Comparison of ENCODE assay signal across 8 cellular contexts in the genomic region with DNA sequence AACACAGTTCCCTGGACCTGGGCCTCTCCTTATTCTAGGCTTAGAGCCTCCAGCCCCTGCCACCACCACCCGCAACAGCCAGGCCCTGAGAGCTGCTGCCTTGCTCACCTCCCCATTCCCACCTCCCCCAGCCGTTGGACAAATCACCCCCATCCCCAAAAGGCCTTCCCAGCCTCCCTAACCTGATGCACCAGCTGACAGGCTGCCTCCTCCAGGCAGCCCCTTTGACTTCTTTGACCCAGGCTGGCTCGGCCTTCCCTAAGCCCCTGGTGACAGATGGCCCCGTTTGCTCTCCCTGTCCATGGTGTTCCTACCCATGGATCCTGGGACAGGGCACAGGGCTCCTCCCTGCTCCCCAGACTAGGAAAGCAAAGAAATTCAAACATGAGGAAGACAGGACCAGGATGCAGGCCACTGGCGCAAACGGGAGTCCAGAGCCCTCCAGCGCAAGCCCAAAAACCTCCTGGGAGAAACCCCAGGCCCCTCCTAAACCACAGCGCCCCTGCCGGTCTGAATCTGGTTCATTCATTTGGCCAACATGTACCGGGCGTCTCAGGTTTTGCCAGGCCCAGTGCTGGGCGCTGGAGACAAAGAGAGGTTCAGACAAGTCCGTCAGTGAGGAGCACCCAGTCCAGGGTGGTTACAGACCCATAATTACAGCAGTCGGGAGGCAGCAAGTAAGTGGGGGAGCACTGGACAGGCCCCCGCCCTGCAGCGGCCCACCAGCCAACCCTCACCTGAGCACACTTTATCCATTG. TPM values are rescaled to one million over a fixed set of nuclear protein-coding genes. Genes with fewer than 3 reads are reported as not detected.
DNase-seq lines count a peak whose midpoint lies in the region; ATAC-seq and TF ChIP-seq lines count a peak whose summit lies in the region.

No MANE protein-coding gene starts in this region.

- peak overlapping the region in 7 of 8 donors; percentile 17 to 93 (median 75) for H3K27ac Mint-ChIP-seq in CD8-positive, alpha-beta memory T cell
- H3K27ac Mint-ChIP-seq in effector memory CD8-positive, alpha-beta T cell: peak overlapping the region; percentile 88

- peak overlapping the region; percentile 9 for H3K4ac ChIP-seq in trophoblast cell (ENCODE audit: low read depth, low read length)

- no peak overlapping the region for H3K23ac ChIP-seq in trophoblast cell (ENCODE audit: low read length)

- H2BK120ac ChIP-seq in trophoblast cell (ENCODE audit: insufficient read depth, low read length, poor library complexity): no peak overlapping the region

- no peak for TF ChIP-seq CTCF in OCI-LY3 (IDR thresholded peaks at IDR 0.05; ENCODE audit: low read depth, low read length)

- H2AFZ ChIP-seq in OCI-LY3 (ENCODE audit: low read depth, low read length) (no peak overlapping the region), trophoblast cell (ENCODE audit: insufficient read depth, low read length, poor library complexity) (no peak overlapping the region)

- no peaks in the 10 kb centered on the region for H3K27me3 ChIP-seq in CD8-positive, alpha-beta memory T cell (ENCODE audit: insufficient read depth, low read length, poor library complexity, severe bottlenecking)
- H3K27me3 ChIP-seq in OCI-LY3 (ENCODE audit: low read depth, low read length) (peaks cover 11% of the 10 kb centered on the region), trophoblast cell (ENCODE audit: insufficient read depth, low read length) (peaks cover under 1% of the 10 kb centered on the region)

- no peaks in the 10 kb centered on the region for H3K27me3 Mint-ChIP-seq in CD8-positive, alpha-beta memory T cell
- H3K27me3 Mint-ChIP-seq in effector memory CD8-positive, alpha-beta T cell: no peaks in the 10 kb centered on the region

- no peak overlapping the region for H4K8ac ChIP-seq in trophoblast cell (ENCODE audit: low read depth, low read length)

- H3K9me3 Mint-ChIP-seq in CD8-positive, alpha-beta memory T cell: no peaks in the 10 kb centered on the region
- no peaks in the 10 kb centered on the region for H3K9me3 Mint-ChIP-seq in effector memory CD8-positive, alpha-beta T cell

- no peak overlapping the region for H3K27ac ChIP-seq in CD8-positive, alpha-beta memory T cell (ENCODE audit: low read depth, low read length)
- no peak overlapping the region for H3K27ac ChIP-seq in OCI-LY3 (ENCODE audit: low read length)
- H3K27ac ChIP-seq in trophoblast cell (ENCODE audit: low read depth, low read length): no peak overlapping the region

- peaks cover 0 to 22% (median 0%) of the 10 kb centered on the region in 3 donors for H3K36me3 Mint-ChIP-seq in CD8-positive, alpha-beta memory T cell
- H3K36me3 Mint-ChIP-seq in effector memory CD8-positive, alpha-beta T cell (ENCODE audit: insufficient read depth): peaks cover 26% of the 10 kb centered on the region

- ATAC-seq in effector memory CD8-positive, alpha-beta T cell (replicated peaks): no peak
- no peak for ATAC-seq in HG03571 (IDR thresholded peaks at IDR 0.05; ENCODE audit: unreplicated experiment)
- ATAC-seq in HG02885 (IDR thresholded peaks at IDR 0.05; ENCODE audit: poor library complexity, unreplicated experiment): no peak

- POLR2A ChIA-PET in CD8-positive, alpha-beta memory T cell (lab: Charles Lee): interaction anchor here (1.1 kb wide), 1 partner anchor 227 kb away, joined by 4 read pairs; a partner anchor contains a TSS

- no CpG with 5 or more reads among the region's 16 CpGs for WGBS in trophoblast cell (ENCODE audit: extremely low coverage, insufficient coverage, insufficient read length)

- H3K79me1 ChIP-seq in trophoblast cell (ENCODE audit: low read length): peaks cover 15% of the 10 kb centered on the region

- no peak overlapping the region for H4K12ac ChIP-seq in trophoblast cell (ENCODE audit: low read depth, low read length)

- H4K91ac ChIP-seq in trophoblast cell (ENCODE audit: low read depth, low read length): no peak overlapping the region

- H2BK12ac ChIP-seq in trophoblast cell (ENCODE audit: low read length): no peak overlapping the region

- CTCF ChIA-PET in CD8-positive, alpha-beta memory T cell (lab: Charles Lee): interaction anchor here (1.0 to 1.1 kb wide), 2 partner anchors 23 to 24 kb away, joined by 3 read pairs; no protein-coding TSS in a partner anchor

- H3K14ac ChIP-seq in trophoblast cell (ENCODE audit: low read length): no peak overlapping the region

- H3K18ac ChIP-seq in trophoblast cell (ENCODE audit: low read length): peak overlapping the region; percentile 14

- H2BK5ac ChIP-seq in trophoblast cell (ENCODE audit: low read depth, low read length, poor library complexity): no peak overlapping the region

- DNase-seq in CD8-positive, alpha-beta memory T cell: no peak
- DNase-seq in effector memory CD8-positive, alpha-beta T cell: no peak
- DNase-seq in trophoblast cell: no peak
- no peak for DNase-seq in NCI-H226
- DNase-seq in NK-92 treated with Interleukin-12 subunit alpha and Interleukin-12 subunit beta, amount 100 ng/mL, for 24 hours (lab: John Stamatoyannopoulos, UW): no peak

- H3K9ac ChIP-seq in OCI-LY3 (ENCODE audit: low read length) (no peak overlapping the region), trophoblast cell (ENCODE audit: low read length) (no peak overlapping the region)

- peaks cover 30 to 62% (median 32%) of the 10 kb centered on the region in 3 donors for H3K4me1 Mint-ChIP-seq in CD8-positive, alpha-beta memory T cell
- H3K4me1 Mint-ChIP-seq in effector memory CD8-positive, alpha-beta T cell (ENCODE audit: low read depth in 2 of 2): peaks cover 31 to 40% of the 10 kb centered on the region in 2 donors

- peaks cover 59% of the 10 kb centered on the region for H4K20me1 ChIP-seq in OCI-LY3 (ENCODE audit: insufficient read depth, low read length)

- H3K4me1 ChIP-seq in CD8-positive, alpha-beta memory T cell (ENCODE audit: insufficient read depth, low read length): peaks cover 31% of the 10 kb centered on the region
- H3K4me1 ChIP-seq in OCI-LY3 (ENCODE audit: low read length): peaks cover 28% of the 10 kb centered on the region
- H3K4me1 ChIP-seq in trophoblast cell (ENCODE audit: control insufficient read depth in 1 of 2, insufficient read depth in 2 of 2, low read length in 2 of 2): peaks cover 16 to 20% of the 10 kb centered on the region in 2 experiments

- H3K4me3 ChIP-seq in CD8-positive, alpha-beta memory T cell (ENCODE audit: low read length): no peak overlapping the region
- no peak overlapping the region for H3K4me3 ChIP-seq in OCI-LY3 (ENCODE audit: low read length)
- no peak overlapping the region for H3K4me3 ChIP-seq in trophoblast cell (ENCODE audit: low read depth, low read length)

- H3K36me3 ChIP-seq in CD8-positive, alpha-beta memory T cell (ENCODE audit: insufficient read depth, low read length): peaks cover 4% of the 10 kb centered on the region
- H3K36me3 ChIP-seq in OCI-LY3 (replicated peaks; ENCODE audit: low read depth, low read length) (peaks cover 10% of the 10 kb centered on the region), trophoblast cell (ENCODE audit: control insufficient read depth in 1 of 2, insufficient read depth in 2 of 2, low read length in 2 of 2) (peaks cover 46 to 52% of the 10 kb centered on the region in 2 experiments)

- H3K4me3 Mint-ChIP-seq in CD8-positive, alpha-beta memory T cell: peak overlapping the region; percentile 86 to 93 (median 88)
- peak overlapping the region; percentile 87 to 89 for H3K4me3 Mint-ChIP-seq in effector memory CD8-positive, alpha-beta T cell

- no peak overlapping the region for H2AK5ac ChIP-seq in trophoblast cell (ENCODE audit: low read length)

- no peaks in the 10 kb centered on the region for H3K9me3 ChIP-seq in CD8-positive, alpha-beta memory T cell (ENCODE audit: low read length)
- no peaks in the 10 kb centered on the region for H3K9me3 ChIP-seq in OCI-LY3 (ENCODE audit: insufficient read depth, low read length)
- H3K9me3 ChIP-seq in trophoblast cell (ENCODE audit: insufficient read depth, low read depth, low read length): peaks cover 6% of the 10 kb centered on the region

- H3K4me2 ChIP-seq in OCI-LY3 (ENCODE audit: low read length): peak overlapping the region; percentile 78
- peak overlapping the region; percentile 75 for H3K4me2 ChIP-seq in trophoblast cell (ENCODE audit: low read length)

- H3K79me2 ChIP-seq in OCI-LY3 (ENCODE audit: low read length) (peaks cover 70% of the 10 kb centered on the region), trophoblast cell (ENCODE audit: control insufficient read depth, insufficient read depth, low read length, poor library complexity) (peaks cover 25% of the 10 kb centered on the region)

RNA-seq across cellular contexts. Expression of a gene that starts 2.4 kb away (rescaled TPM):
- 100 to 1,000 TPM; 147 to 150 TPM for total RNA-seq in CD8-positive, alpha-beta memory T cell
- polyA plus RNA-seq in CD8-positive, alpha-beta memory T cell: 34.1 TPM
- polyA plus RNA-seq in trophoblast cell (2013): 175 TPM in 2 replicates

RNA-seq across cellular contexts. Expression of a gene that starts 7.8 kb away (rescaled TPM):
- 1 to 10 TPM; 3.3 to 3.5 TPM for total RNA-seq in CD8-positive, alpha-beta memory T cell
- 2.7 TPM for polyA plus RNA-seq in CD8-positive, alpha-beta memory T cell
- polyA plus RNA-seq in trophoblast cell (2013): 4.6 and 4.7 TPM in 2 replicates

RNA-seq across cellular contexts. Expression of a gene that starts 40.2 kb away (rescaled TPM):
- 100 to 1,000 TPM; 150 to 175 TPM for total RNA-seq in CD8-positive, alpha-beta memory T cell
- 227 TPM for polyA plus RNA-seq in CD8-positive, alpha-beta memory T cell
- 88.0 and 93.0 TPM in 2 replicates for polyA plus RNA-seq in trophoblast cell (2013)
